19 cellular contexts compared by ENCODE assay signal in the genomic region with DNA sequence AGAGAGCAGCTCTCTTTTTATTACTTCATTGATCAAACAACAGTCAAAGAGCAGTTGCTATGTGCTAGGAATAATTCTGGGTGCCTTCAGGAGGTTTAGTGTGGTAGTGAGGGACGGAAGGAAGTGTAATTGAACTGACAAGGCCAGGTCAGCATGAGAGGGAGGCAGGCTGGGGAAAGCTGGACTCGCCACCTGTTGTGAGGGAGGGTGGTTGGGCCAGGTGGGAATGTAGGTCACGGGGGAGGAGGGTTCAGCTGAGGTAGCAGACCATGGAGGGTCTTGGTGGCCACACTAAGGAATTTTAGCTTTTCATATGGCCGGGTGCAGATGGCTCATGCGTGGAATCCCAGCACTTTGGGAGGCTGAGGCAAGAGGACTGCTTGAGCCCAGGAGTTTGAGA. TPM values are rescaled to one million over a fixed set of nuclear protein-coding genes. Genes with fewer than 3 reads are reported as not detected.
DNase-seq lines count a peak whose midpoint lies in the region; ATAC-seq and TF ChIP-seq lines count a peak whose summit lies in the region.
"Had no signal": no experiment of that assay in that cellular context is flagged by ENCODE, and none has a peak within 500 bp of the region (broad histone marks: within the 10 kb centered on the region; RNA-seq: fewer than 3 reads in every experiment).

No MANE protein-coding gene starts in this region.

- no peak for DNase-seq in left ventricle myocardium inferior
- no peak for DNase-seq in left cardiac atrium
- no peak for DNase-seq in chondrocyte (ENCODE audit: low spot score)
- no peak for DNase-seq in neural crest cell (ENCODE audit: low read depth, low spot score)
- DNase-seq in NCI-H748 treated with DMSO at 0.1 percent for 48 hours (lab: John Stamatoyannopoulos, UW): no peak
- no peak for DNase-seq in KG1 (lab: John Stamatoyannopoulos, UW)
- no peak for DNase-seq in NCI-H446 treated with DMSO at 0.1 percent for 48 hours (lab: John Stamatoyannopoulos, UW)
- DNase-seq in uterus: no peak
- DNase-seq: activated CD4-positive, CD25-positive, alpha-beta regulatory T cell; activated naive CD4-positive, alpha-beta T cell treated with anti-CD3 and anti-CD28 coated beads for 36 hours; brain microvascular endothelial cell; dermis blood vessel endothelial cell; HFFc6; MM.1S; NCI-H1694 treated with DMSO at 0.1 percent for 48 hours; NCI-H510A; SIG-M5 had no signal

- peaks cover 15% of the 10 kb centered on the region for H3K4me1 Mint-ChIP-seq in chondrocyte (ENCODE audit: low read depth)
- peaks cover 15% of the 10 kb centered on the region for H3K4me1 Mint-ChIP-seq in neural crest cell

- TF ChIP-seq CTCF in left ventricle myocardium inferior (IDR thresholded peaks at IDR 0.05; ENCODE audit: borderline replicate concordance): no peak
- TF ChIP-seq CTCF in chondrocyte (IDR thresholded peaks at IDR 0.05): no peak
- no peak for TF ChIP-seq CTCF in neural crest cell (conservative IDR thresholded peaks at IDR 0.05)
- TF ChIP-seq CTCF in uterus (IDR thresholded peaks at IDR 0.05): no peak

- H3K4me3 Mint-ChIP-seq in chondrocyte (ENCODE audit: unreplicated experiment): no peak overlapping the region
- peak overlapping the region; percentile 39 for H3K4me3 Mint-ChIP-seq in neural crest cell

- TF ChIP-seq POLR2A in uterus (IDR thresholded peaks at IDR 0.05): no peak

- no peak overlapping the region for H3K4me3 ChIP-seq in left ventricle myocardium inferior
- no peak overlapping the region for H3K4me3 ChIP-seq in uterus

- H3K27ac ChIP-seq in left ventricle myocardium inferior (replicated peaks) (peak overlapping the region; percentile 20), uterus (no peak overlapping the region)
- H3K27ac ChIP-seq: brain microvascular endothelial cell had no signal

- H3K9me3 Mint-ChIP-seq in chondrocyte (ENCODE audit: low read depth) (no peaks in the 10 kb centered on the region), neural crest cell (no peaks in the 10 kb centered on the region)
- H3K9me3 Mint-ChIP-seq: activated naive CD4-positive, alpha-beta T cell treated with anti-CD3 and anti-CD28 coated beads for 36 hours; HFFc6; T-helper 1 cell treated with Interleukin-12 subunit alpha and Interleukin-12 subunit beta and Interleukin-4 antibody, amounts not matched to agents 30 μg/mL and 1 μg/mL, for 36 hours had no signal

- peak overlapping the region; percentile 13 for H3K27ac Mint-ChIP-seq in chondrocyte (ENCODE audit: unreplicated experiment)
- H3K27ac Mint-ChIP-seq in neural crest cell (ENCODE audit: unreplicated experiment): peak overlapping the region; percentile 64
- H3K27ac Mint-ChIP-seq: activated naive CD4-positive, alpha-beta T cell treated with anti-CD3 and anti-CD28 coated beads for 36 hours; HFFc6; T-helper 1 cell treated with Interleukin-12 subunit alpha and Interleukin-12 subunit beta and Interleukin-4 antibody, amounts not matched to agents 30 μg/mL and 1 μg/mL, for 36 hours had no signal

- H3K27me3 ChIP-seq in left ventricle myocardium inferior (ENCODE audit: low read depth): no peaks in the 10 kb centered on the region
- no peaks in the 10 kb centered on the region for H3K27me3 ChIP-seq in uterus
- H3K27me3 ChIP-seq: brain microvascular endothelial cell had no signal

- peaks cover 33% of the 10 kb centered on the region for H3K4me1 ChIP-seq in left ventricle myocardium inferior
- peaks cover 0 to 9% of the 10 kb centered on the region in 2 donors for H3K4me1 ChIP-seq in uterus

- ATAC-seq in left cardiac atrium: no peak
- ATAC-seq: right cardiac atrium had no signal

- H3K9me3 ChIP-seq in left ventricle myocardium inferior (replicated peaks): no peaks in the 10 kb centered on the region
- no peaks in the 10 kb centered on the region for H3K9me3 ChIP-seq in uterus

- H3K36me3 Mint-ChIP-seq in chondrocyte (ENCODE audit: low read depth): peaks cover 3% of the 10 kb centered on the region
- H3K36me3 Mint-ChIP-seq in neural crest cell (ENCODE audit: low read depth): peaks cover 2% of the 10 kb centered on the region

- H3K36me3 ChIP-seq in left ventricle myocardium inferior (peaks cover 31% of the 10 kb centered on the region), uterus (no peaks in the 10 kb centered on the region)

- intact Hi-C loops in left ventricle myocardium inferior (cut with micrococcal nuclease): no loop called here
- intact Hi-C loops in left cardiac atrium (cut with DNase I): no loop called here
- intact Hi-C loops in uterus (cut with DNase I; ENCODE audit: low total_unique reads): no loop called here

- H3K27me3 Mint-ChIP-seq in chondrocyte (ENCODE audit: low read depth): no peaks in the 10 kb centered on the region
- peaks cover 3% of the 10 kb centered on the region for H3K27me3 Mint-ChIP-seq in neural crest cell (ENCODE audit: low read depth)

RNA-seq across cellular contexts. Expression of gene MAP6D1, which starts 1.5 kb away (rescaled TPM):
- 2.4 TPM for total RNA-seq in left ventricle myocardium inferior
- 1 to 10 TPM; 2.0 to 2.2 TPM for total RNA-seq in left cardiac atrium
- 3.9 to 8.3 TPM (median 7.9 TPM) in 3 replicates for total RNA-seq in chondrocyte
- total RNA-seq in neural crest cell: 4.7 and 4.9 TPM in 2 replicates
- 1 to 10 TPM in 2 of 4 donors, not detected in 2; 1.0 to 1.9 TPM for total RNA-seq in uterus

RNA-seq across cellular contexts. Expression of gene PARL, which starts 57.8 kb away (rescaled TPM):
- total RNA-seq in left ventricle myocardium inferior (52.8 TPM), left cardiac atrium (10 to 100 TPM; 51.7 to 81.1 TPM), chondrocyte (39.2 to 45.4 TPM (median 44.7 TPM) in 3 replicates), neural crest cell (69.8 and 70.4 TPM in 2 replicates), uterus (10 to 100 TPM in 2 of 4 donors, 1 to 10 TPM in 2; 7.4 to 69.9 (median 22.5) TPM)
